8 cellular contexts compared by ENCODE assay signal in genomic region chr11:108788565-108789199, GRCh38.
A peak's percentile ranks its signal among the peaks of the same experiment; 100 is the strongest.
DNase-seq lines count a peak whose midpoint lies in the region; ATAC-seq and TF ChIP-seq lines count a peak whose summit lies in the region.

No MANE protein-coding gene starts in this region.

- H3K36me3 ChIP-seq in adrenal gland (replicated peaks in 1 of 2) (no peaks in the 10 kb centered on the region), mesenchymal stem cell (ENCODE audit: control insufficient read depth in 1 of 2, insufficient read depth in 2 of 2, low read depth in 1 of 2, low read length in 2 of 2) (no peaks in the 10 kb centered on the region), prostate gland (no peaks in the 10 kb centered on the region)

- H3K9ac ChIP-seq in mesenchymal stem cell (ENCODE audit: low read length), result no peak overlapping the region

- no peak overlapping the region for H4K8ac ChIP-seq in mesenchymal stem cell (ENCODE audit: low read length)

- H3K4ac ChIP-seq in mesenchymal stem cell (ENCODE audit: low read depth in 1 of 2, low read length in 2 of 2), result peak overlapping the region in 1 of 2 experiments; percentile 4

- H3K23ac ChIP-seq in mesenchymal stem cell (ENCODE audit: low read length in 2 of 2), result no peak overlapping the region

- TF ChIP-seq CTCF in GM12874 (IDR thresholded peaks at IDR 0.05; ENCODE audit: insufficient read depth, low read depth, low read length), result peak; percentile 50
- TF ChIP-seq CTCF in adrenal gland (IDR thresholded peaks at IDR 0.05), result peak; percentile 8 to 48 (median 40)
- no peak for TF ChIP-seq CTCF in prostate gland (IDR thresholded peaks at IDR 0.05)

- H3K4me1 ChIP-seq in adrenal gland (replicated peaks in 1 of 2), result no peaks in the 10 kb centered on the region
- peaks cover 2% of the 10 kb centered on the region for H3K4me1 ChIP-seq in mesenchymal stem cell (ENCODE audit: control insufficient read depth, insufficient read depth, low read depth, low read length)
- H3K4me1 ChIP-seq in prostate gland (replicated peaks), result no peaks in the 10 kb centered on the region

- H2AK5ac ChIP-seq in mesenchymal stem cell (ENCODE audit: low read length, severe bottlenecking), result no peak overlapping the region

- H3K79me1 ChIP-seq in mesenchymal stem cell (replicated peaks; ENCODE audit: low read length, poor library complexity, severe bottlenecking), result peaks cover 15% of the 10 kb centered on the region

- H3K9me3 ChIP-seq in adrenal gland (replicated peaks in 1 of 3) (no peaks in the 10 kb centered on the region), mesenchymal stem cell (ENCODE audit: control insufficient read depth, low read length) (no peaks in the 10 kb centered on the region), prostate gland (no peaks in the 10 kb centered on the region)

- ATAC-seq in HG03159 (IDR thresholded peaks at IDR 0.05; ENCODE audit: unreplicated experiment), result peak; percentile 73

- 82 to 92% (median 90%) methylated on average over 5 of the region's 5 CpGs for WGBS in adrenal gland, 4 donors
- WGBS in mesenchymal stem cell, result 84% methylated on average over 5 of the region's 5 CpGs
- WGBS in prostate gland, result 86% methylated on average over 5 of the region's 5 CpGs

- H3K4me3 ChIP-seq in adrenal gland, result no peak overlapping the region
- no peak overlapping the region for H3K4me3 ChIP-seq in mesenchymal stem cell (ENCODE audit: insufficient read depth in 1 of 2, low read depth in 1 of 2, low read length in 2 of 2)
- H3K4me3 ChIP-seq in prostate gland, result no peak overlapping the region

- no peak overlapping the region for H2AFZ ChIP-seq in mesenchymal stem cell (ENCODE audit: low read depth, low read length)

- H2BK120ac ChIP-seq in mesenchymal stem cell (ENCODE audit: low read depth, low read length), result no peak overlapping the region

- H4K91ac ChIP-seq in mesenchymal stem cell (ENCODE audit: low read length), result no peak overlapping the region

- intact Hi-C loops in adrenal gland (cut with DNase I), result no loop called here
- intact Hi-C loops in prostate gland (cut with DNase I), result no loop called here

- H3K27me3 ChIP-seq in adrenal gland, result no peaks in the 10 kb centered on the region
- no peaks in the 10 kb centered on the region for H3K27me3 ChIP-seq in mesenchymal stem cell (ENCODE audit: control insufficient read depth in 1 of 2, insufficient read depth in 1 of 2, low read length in 2 of 2)
- H3K27me3 ChIP-seq in prostate gland (replicated peaks; ENCODE audit: insufficient read depth), result no peaks in the 10 kb centered on the region

- TF ChIP-seq POLR2A in adrenal gland (IDR thresholded peaks at IDR 0.05) (no peak), prostate gland (IDR thresholded peaks at IDR 0.05) (no peak)

- no peak overlapping the region for H2BK15ac ChIP-seq in mesenchymal stem cell (ENCODE audit: low read depth, poor library complexity, severe bottlenecking)

- H3K27ac ChIP-seq in adrenal gland (no peak overlapping the region), mesenchymal stem cell (ENCODE audit: low read length, poor library complexity, severe bottlenecking) (no peak overlapping the region), prostate gland (no peak overlapping the region)

- H3K4me2 ChIP-seq in mesenchymal stem cell (ENCODE audit: low read length, poor library complexity, severe bottlenecking), result no peak overlapping the region

- no peak overlapping the region for H2BK12ac ChIP-seq in mesenchymal stem cell (ENCODE audit: low read length in 2 of 2)

- DNase-seq in adrenal gland (peak in 6 of 7 donors; percentile 11 to 57 (median 26)), mesenchymal stem cell (peak; percentile 49), prostate gland (ENCODE audit: low spot score) (no peak), NCI-H510A (lab: John Stamatoyannopoulos, UW) (no peak), NCI-H1105 treated with DMSO at 0.1 percent for 48 hours (lab: John Stamatoyannopoulos, UW) (no peak)
- DNase-seq in activated CD4-positive, alpha-beta T cell treated with anti-CD3 and anti-CD28 coated beads, Interleukin-2, amount 50 U/mL, for 4 hours, result no peak

- H3K18ac ChIP-seq in mesenchymal stem cell (ENCODE audit: low read depth in 1 of 2, low read length in 2 of 2), result no peak overlapping the region

- H3K14ac ChIP-seq in mesenchymal stem cell (ENCODE audit: low read length in 2 of 2), result no peak overlapping the region

- no peak overlapping the region for H2BK5ac ChIP-seq in mesenchymal stem cell (ENCODE audit: low read depth, low read length, poor library complexity, severe bottlenecking)

Comparison
In these comparisons a context has a peak if more than half of its experiments do, and no peak if none do; other contexts are left out.
1. CTCF ChIP-seq: peak in GM12874 (single experiment) and adrenal gland (6 of 6); none in prostate gland (0 of 4).
2. DNase-seq: peak in adrenal gland (6 of 7) and mesenchymal stem cell (single experiment); none in prostate gland (single experiment), NCI-H510A (single experiment), activated CD4-positive, alpha-beta T cell treated with anti-CD3 and anti-CD28 coated beads, Interleukin-2, amount 50 U/mL, for 4 hours (0 of 2) and NCI-H1105 treated with DMSO at 0.1 percent for 48 hours (single experiment).